11 cellular contexts compared by ENCODE assay signal in the genomic region with DNA sequence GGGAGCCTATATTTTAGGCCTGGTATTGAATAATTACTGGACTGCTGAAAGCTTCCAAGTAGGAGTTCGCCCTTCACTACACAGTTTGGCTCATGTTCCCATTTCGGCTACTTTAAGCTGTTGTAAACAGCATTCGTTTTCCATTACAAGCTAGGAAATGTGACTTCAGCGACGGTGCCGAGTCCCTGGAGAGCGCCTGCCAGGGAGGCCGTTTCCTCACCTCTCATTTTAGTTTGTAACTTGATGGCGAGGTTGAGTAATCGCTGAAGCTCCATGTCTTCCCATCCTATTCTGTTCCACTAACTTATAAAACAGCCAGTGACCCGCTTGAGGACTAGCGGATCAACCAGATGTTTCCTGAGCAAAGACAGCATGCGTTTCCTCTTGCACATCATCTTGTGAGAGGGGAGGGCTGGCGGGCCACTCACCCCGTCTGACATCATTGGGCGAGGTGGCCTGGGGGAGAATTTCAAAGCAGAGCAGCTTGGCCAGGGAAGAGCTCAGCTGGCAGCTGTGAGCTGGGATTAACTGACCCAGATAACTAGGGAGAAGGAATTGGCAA. TPM values are rescaled to one million over a fixed set of nuclear protein-coding genes. Genes with fewer than 3 reads are reported as not detected.
DNase-seq lines count a peak whose midpoint lies in the region; ATAC-seq and TF ChIP-seq lines count a peak whose summit lies in the region.
"Had no signal": no experiment of that assay in that cellular context is flagged by ENCODE, and none has a peak within 500 bp of the region (broad histone marks: within the 10 kb centered on the region; RNA-seq: fewer than 3 reads in every experiment).

No MANE protein-coding gene starts in this region.

- H3F3A ChIP-seq in GM23248 (ENCODE audit: insufficient read depth): no peaks in the 10 kb centered on the region; the same call in 1 of the 2 replicates
- H3F3A ChIP-seq in smooth muscle cell (ENCODE audit: low read depth): peaks cover 19% of the 10 kb centered on the region

- no peak for TF ChIP-seq POLR2A in heart left ventricle (IDR thresholded peaks at IDR 0.05)

- 2 to 9% methylated on average over 16 of the region's 16 CpGs for WGBS in GM23248 (ENCODE audit: low coverage in 1 of 2, low lambda C conversion rate in 2 of 2, missing lambda C conversion rate in 2 of 2), 2 experiments
- 42 to 62% (median 54%) methylated on average over 16 of the region's 16 CpGs for WGBS in heart left ventricle, 4 donors
- WGBS in smooth muscle cell (ENCODE audit: low lambda C conversion rate): 49% methylated on average over 16 of the region's 16 CpGs

- H3K27ac Mint-ChIP-seq in activated naive CD8-positive, alpha-beta T cell treated with anti-CD3 and anti-CD28 coated beads for 36 hours: no peak overlapping the region
- H3K27ac Mint-ChIP-seq: activated naive CD8-positive, alpha-beta T cell treated with anti-CD3 and anti-CD28 coated beads, Interleukin-2, amount 50 U/mL, for 24 hours had no signal

- H3K4me3 ChIP-seq in GM23248 (peak overlapping the region; percentile 44; the same call in 1 of the 2 replicates), heart left ventricle (no peak overlapping the region), smooth muscle cell (no peak overlapping the region)

- H3K4me1 ChIP-seq in GM23248 (ENCODE audit: insufficient read depth): peaks cover 13% of the 10 kb centered on the region; the same call in 1 of the 2 replicates
- H3K4me1 ChIP-seq in heart left ventricle: peaks cover 0 to 30% (median 10%) of the 10 kb centered on the region in 12 donors
- no peaks in the 10 kb centered on the region for H3K4me1 ChIP-seq in smooth muscle cell (ENCODE audit: low read depth)

- ATAC-seq in heart left ventricle: peak; percentile 77 to 97 (median 93)
- no peak for ATAC-seq in HG03565 (IDR thresholded peaks at IDR 0.05; ENCODE audit: unreplicated experiment)
- ATAC-seq: activated naive CD8-positive, alpha-beta T cell treated with anti-CD3 and anti-CD28 coated beads, Interleukin-2, amount 50 U/mL, for 24 hours had no signal

- no peaks in the 10 kb centered on the region for H3K9me3 Mint-ChIP-seq in activated naive CD8-positive, alpha-beta T cell treated with anti-CD3 and anti-CD28 coated beads for 36 hours
- H3K9me3 Mint-ChIP-seq: activated naive CD8-positive, alpha-beta T cell treated with anti-CD3 and anti-CD28 coated beads, Interleukin-2, amount 50 U/mL, for 24 hours had no signal

- H3K9me3 ChIP-seq in GM23248 (ENCODE audit: low read depth) (no peaks in the 10 kb centered on the region), heart left ventricle (no peaks in the 10 kb centered on the region), smooth muscle cell (replicated peaks; ENCODE audit: low read depth) (no peaks in the 10 kb centered on the region)

- H3K9ac ChIP-seq in GM23248 (peak overlapping the region; percentile 20; the same call in 1 of the 2 replicates), smooth muscle cell (ENCODE audit: low read depth) (no peak overlapping the region)

- peak overlapping the region; percentile 7; the same call in 1 of the 2 replicates for H3K27ac ChIP-seq in GM23248
- peak overlapping the region; percentile 14 to 82 (median 53) for H3K27ac ChIP-seq in heart left ventricle
- H3K27ac ChIP-seq in smooth muscle cell (ENCODE audit: low read depth): peak overlapping the region; percentile 47

- intact Hi-C loops in heart left ventricle (cut with DNase I): no loop called here

- no peaks in the 10 kb centered on the region for H3K4me1 Mint-ChIP-seq in activated naive CD8-positive, alpha-beta T cell treated with anti-CD3 and anti-CD28 coated beads for 36 hours
- H3K4me1 Mint-ChIP-seq: activated naive CD8-positive, alpha-beta T cell treated with anti-CD3 and anti-CD28 coated beads, Interleukin-2, amount 50 U/mL, for 24 hours had no signal

- H3K4me2 ChIP-seq in GM23248 (ENCODE audit: unreplicated experiment) (peak overlapping the region; percentile 65), smooth muscle cell (peak overlapping the region; percentile 48)

- H2AFZ ChIP-seq in GM23248 (peak overlapping the region; percentile 73), smooth muscle cell (ENCODE audit: low read depth) (no peak overlapping the region)

- no peaks in the 10 kb centered on the region for H3K9me2 ChIP-seq in GM23248 (ENCODE audit: insufficient read depth)

- in situ Hi-C loops in GM23248 (cut with MboI): no loop called here

- no peaks in the 10 kb centered on the region for H3K36me3 ChIP-seq in GM23248 (ENCODE audit: low read depth)
- H3K36me3 ChIP-seq in heart left ventricle: no peaks in the 10 kb centered on the region
- no peaks in the 10 kb centered on the region for H3K36me3 ChIP-seq in smooth muscle cell (ENCODE audit: low read depth)

- no peak for TF ChIP-seq CTCF in heart left ventricle (IDR thresholded peaks at IDR 0.05)
- no peak for TF ChIP-seq CTCF in smooth muscle cell (IDR thresholded peaks at IDR 0.05; ENCODE audit: borderline replicate concordance, insufficient read depth, poor library complexity, severe bottlenecking)

- H3K27me3 ChIP-seq in GM23248 (replicated peaks; ENCODE audit: insufficient read depth): no peaks in the 10 kb centered on the region
- H3K27me3 ChIP-seq in heart left ventricle: no peaks in the 10 kb centered on the region
- H3K27me3 ChIP-seq in smooth muscle cell (ENCODE audit: low read depth): no peaks in the 10 kb centered on the region

- no peaks in the 10 kb centered on the region for H3K27me3 Mint-ChIP-seq in activated naive CD8-positive, alpha-beta T cell treated with anti-CD3 and anti-CD28 coated beads for 36 hours

- no peak overlapping the region for H3K4me3 Mint-ChIP-seq in activated naive CD8-positive, alpha-beta T cell treated with anti-CD3 and anti-CD28 coated beads for 36 hours
- H3K4me3 Mint-ChIP-seq: activated naive CD8-positive, alpha-beta T cell treated with anti-CD3 and anti-CD28 coated beads, Interleukin-2, amount 50 U/mL, for 24 hours had no signal

- H4K20me1 ChIP-seq in GM23248 (ENCODE audit: insufficient read depth): no peaks in the 10 kb centered on the region
- no peaks in the 10 kb centered on the region for H4K20me1 ChIP-seq in smooth muscle cell (ENCODE audit: low read depth)

- no peaks in the 10 kb centered on the region for H3K36me3 Mint-ChIP-seq in activated naive CD8-positive, alpha-beta T cell treated with anti-CD3 and anti-CD28 coated beads for 36 hours

- DNase-seq in GM23248: peak; percentile 76
- peak; percentile 62 for DNase-seq in T1000 (lab: John Stamatoyannopoulos, UW)
- peak; percentile 79 to 88 (median 83) for DNase-seq in heart left ventricle
- DNase-seq in smooth muscle cell (lab: John Stamatoyannopoulos, UW; ENCODE audit: unreplicated experiment): peak; percentile 15
- DNase-seq in NCI-H345 (lab: John Stamatoyannopoulos, UW): no peak
- no peak for DNase-seq in activated naive CD8-positive, alpha-beta T cell treated with anti-CD3 and anti-CD28 coated beads for 36 hours
- no peak for DNase-seq in SKM-1 (lab: John Stamatoyannopoulos, UW; ENCODE audit: unreplicated experiment)
- DNase-seq: activated naive CD8-positive, alpha-beta T cell treated with anti-CD3 and anti-CD28 coated beads, Interleukin-2, amount 50 U/mL, for 24 hours; Karpas-422; NK-92 treated with Interleukin-12 subunit alpha and Interleukin-12 subunit beta, amount 100 ng/mL, for 24 hours had no signal

- H3K79me2 ChIP-seq in GM23248 (ENCODE audit: insufficient read depth) (no peaks in the 10 kb centered on the region), smooth muscle cell (ENCODE audit: low read depth) (no peaks in the 10 kb centered on the region)

RNA-seq across cellular contexts. Expression of a gene that starts 32.9 kb away (rescaled TPM):
- 6.9 and 13.2 TPM in 2 replicates for total RNA-seq in GM23248 (2014; rRNA removed; shearing (Covaris generic))
- 7.9 and 8.0 TPM in 2 replicates for polyA plus RNA-seq in GM23248 (2016; fragmentation: Nextera tagmentation; extraction: Ambion mirVana)
- total RNA-seq in heart left ventricle: 10 to 100 TPM; 14.8 to 22.6 (median 18.6) TPM
- 10 to 100 TPM; 11.8 to 21.1 TPM for polyA plus RNA-seq in heart left ventricle
- 15.1 and 16.0 TPM in 2 replicates for total RNA-seq in smooth muscle cell
- 14.4 and 18.7 TPM in 2 replicates for polyA plus RNA-seq in smooth muscle cell
- total RNA-seq in activated naive CD8-positive, alpha-beta T cell treated with anti-CD3 and anti-CD28 coated beads for 36 hours: 1 to 10 TPM; 8.7 to 9.2 TPM

Comparison
In these comparisons a context has a peak if more than half of its experiments do, and no peak if none do; other contexts are left out.
1. DNase-seq: peak in GM23248 (single experiment), T1000 (single experiment), heart left ventricle (5 of 5) and smooth muscle cell (single experiment); none in NCI-H345 (single experiment), activated naive CD8-positive, alpha-beta T cell treated with anti-CD3 and anti-CD28 coated beads for 36 hours (single experiment) and SKM-1 (single experiment).
2. Peak in every context shown above with its lines, with median percentiles within 50 percentile points of each other: H3K27ac ChIP-seq.